Comparison of ENCODE assay signal across 30 cellular contexts in the genomic region with DNA sequence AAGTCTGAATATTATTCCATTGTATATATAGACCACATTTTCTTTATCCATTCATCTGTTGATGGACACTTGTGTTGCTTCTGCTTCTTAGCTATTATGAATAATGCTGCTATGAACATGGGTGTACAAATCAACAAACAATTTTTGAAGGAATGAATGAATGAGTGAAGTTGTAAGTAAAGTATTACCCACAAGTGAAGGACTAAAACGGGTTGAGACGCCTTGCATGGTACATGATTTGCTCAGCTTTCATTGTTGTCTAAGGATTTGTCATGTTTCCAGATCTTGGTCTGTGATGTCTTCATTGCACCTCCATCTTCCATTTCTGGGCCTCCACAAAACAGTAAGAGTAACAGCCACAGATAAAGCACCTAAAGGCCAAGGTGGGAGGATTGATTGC. TPM values are rescaled to one million over a fixed set of nuclear protein-coding genes. Genes with fewer than 3 reads are reported as not detected.
DNase-seq lines count a peak whose midpoint lies in the region; ATAC-seq and TF ChIP-seq lines count a peak whose summit lies in the region.
"Had no signal": no experiment of that assay in that cellular context is flagged by ENCODE, and none has a peak within 500 bp of the region (broad histone marks: within the 10 kb centered on the region; RNA-seq: fewer than 3 reads in every experiment).

No MANE protein-coding gene starts in this region.

- peaks cover 3% of the 10 kb centered on the region; the same call in 1 of the 2 replicates for H3K36me3 ChIP-seq in OCI-LY7 (ENCODE audit: insufficient read depth, low read length)
- H3K36me3 ChIP-seq: HAP-1 had no signal

- H3K27me3 Mint-ChIP-seq in central memory CD8-positive, alpha-beta T cell = no peaks in the 10 kb centered on the region
- H3K27me3 Mint-ChIP-seq in osteocyte (ENCODE audit: unreplicated experiment) = no peaks in the 10 kb centered on the region
- H3K27me3 Mint-ChIP-seq: activated CD4-positive, alpha-beta T cell treated with anti-CD3 and anti-CD28 coated beads, Interleukin-2, amount 10 ng/mL, durations not matched to agents 7 days and 5 days; brain; memory B cell; progenitor cell of endocrine pancreas had no signal

- H3K4me3 Mint-ChIP-seq in central memory CD8-positive, alpha-beta T cell = no peak overlapping the region
- no peak overlapping the region for H3K4me3 Mint-ChIP-seq in stimulated activated effector memory CD8-positive, alpha-beta T cell treated with anti-CD3 and anti-CD28 coated beads, Interleukin-12 subunit alpha, Interleukin-12 subunit beta, amount 100 ng/mL, for 72 hours
- no peak overlapping the region for H3K4me3 Mint-ChIP-seq in osteocyte (ENCODE audit: unreplicated experiment)
- H3K4me3 Mint-ChIP-seq: activated CD4-positive, alpha-beta T cell treated with anti-CD3 and anti-CD28 coated beads, Interleukin-2, amount 10 ng/mL, durations not matched to agents 7 days and 5 days; brain; memory B cell had no signal

- POLR2A ChIA-PET in OCI-LY7 (lab: Charles Lee) = interaction anchor here (0.5 to 1.4 kb wide), 2 partner anchors 12 to 20 kb away, joined by 3 read pairs; no protein-coding TSS in a partner anchor

- TSS peak; percentile 10 for BruUV-seq in OCI-LY7 (replicated peaks; lab: Mats Ljungman, UMichigan)

- peak overlapping the region; percentile 33 for H3K27ac Mint-ChIP-seq in central memory CD8-positive, alpha-beta T cell (ENCODE audit: low read depth)
- H3K27ac Mint-ChIP-seq in stimulated activated effector memory CD8-positive, alpha-beta T cell treated with anti-CD3 and anti-CD28 coated beads, Interleukin-12 subunit alpha, Interleukin-12 subunit beta, amount 100 ng/mL, for 72 hours = peak overlapping the region; percentile 6
- no peak overlapping the region for H3K27ac Mint-ChIP-seq in osteocyte (ENCODE audit: unreplicated experiment)
- H3K27ac Mint-ChIP-seq: activated CD4-positive, alpha-beta T cell treated with anti-CD3 and anti-CD28 coated beads, Interleukin-2, amount 10 ng/mL, durations not matched to agents 7 days and 5 days; brain; memory B cell; progenitor cell of endocrine pancreas had no signal

- ATAC-seq in GM18867 (IDR thresholded peaks at IDR 0.05; ENCODE audit: unreplicated experiment) = peak; percentile 10
- ATAC-seq in central memory CD8-positive, alpha-beta T cell (replicated peaks; ENCODE audit: extremely low read depth, poor library complexity, severe bottlenecking) = no peak
- ATAC-seq in stimulated activated effector memory CD8-positive, alpha-beta T cell treated with anti-CD3 and anti-CD28 coated beads, Interleukin-12 subunit alpha, Interleukin-12 subunit beta, amount 100 ng/mL, for 72 hours = no peak
- no peak for ATAC-seq in GM19463 (IDR thresholded peaks at IDR 0.05; ENCODE audit: unreplicated experiment)

- H2AFZ ChIP-seq in OCI-LY7 (ENCODE audit: low read length) = no peak overlapping the region

- H3K4me1 ChIP-seq in OCI-LY7 (ENCODE audit: insufficient read depth, low read length, poor library complexity, severe bottlenecking) = no peaks in the 10 kb centered on the region
- H3K4me1 ChIP-seq: HAP-1, sigmoid colon had no signal

- CTCF ChIA-PET in OCI-LY7 (lab: Charles Lee; ENCODE audit: unreplicated experiment) = interaction anchor here (0.6 kb wide), 1 partner anchor 489 kb away, joined by 3 read pairs; no protein-coding TSS in a partner anchor

- TF ChIP-seq CTCF in OCI-LY7 (conservative IDR thresholded peaks at IDR 0.05; ENCODE audit: low read length) = no peak
- no peak for TF ChIP-seq CTCF in osteocyte (IDR thresholded peaks at IDR 0.05)

- no peaks in the 10 kb centered on the region for H3K9me3 ChIP-seq in OCI-LY7 (ENCODE audit: low read length)
- H3K9me3 ChIP-seq: BLaER1, HAP-1, heart left ventricle, sigmoid colon, stomach had no signal

- no peaks in the 10 kb centered on the region for H3K9me2 ChIP-seq in OCI-LY7 (ENCODE audit: insufficient read depth, low read length)

- no peak overlapping the region for H3K27ac ChIP-seq in OCI-LY7 (ENCODE audit: low read depth, low read length, poor library complexity, severe bottlenecking)
- H3K27ac ChIP-seq: BLaER1, sigmoid colon, stomach had no signal

- H3K36me3 Mint-ChIP-seq in central memory CD8-positive, alpha-beta T cell (ENCODE audit: insufficient read depth) = peaks cover 6% of the 10 kb centered on the region
- H3K36me3 Mint-ChIP-seq in stimulated activated effector memory CD8-positive, alpha-beta T cell treated with anti-CD3 and anti-CD28 coated beads, Interleukin-12 subunit alpha, Interleukin-12 subunit beta, amount 100 ng/mL, for 72 hours = peaks cover 6% of the 10 kb centered on the region
- H3K36me3 Mint-ChIP-seq in osteocyte (ENCODE audit: unreplicated experiment) = peaks cover 20% of the 10 kb centered on the region

- intact Hi-C loops in OCI-LY7 (cut with micrococcal nuclease; ENCODE audit: unreplicated experiment) = no loop called here

- no peaks in the 10 kb centered on the region for H4K20me1 ChIP-seq in OCI-LY7 (ENCODE audit: insufficient read depth, low read length)
- H4K20me1 ChIP-seq: BLaER1 had no signal

- H3K79me2 ChIP-seq in OCI-LY7 (ENCODE audit: insufficient read depth, low read depth, low read length) = no peaks in the 10 kb centered on the region

- H3K9me3 Mint-ChIP-seq in central memory CD8-positive, alpha-beta T cell = no peaks in the 10 kb centered on the region
- H3K9me3 Mint-ChIP-seq in stimulated activated effector memory CD8-positive, alpha-beta T cell treated with anti-CD3 and anti-CD28 coated beads, Interleukin-12 subunit alpha, Interleukin-12 subunit beta, amount 100 ng/mL, for 72 hours = no peaks in the 10 kb centered on the region
- no peaks in the 10 kb centered on the region for H3K9me3 Mint-ChIP-seq in osteocyte (ENCODE audit: unreplicated experiment)
- H3K9me3 Mint-ChIP-seq: activated CD4-positive, alpha-beta T cell treated with anti-CD3 and anti-CD28 coated beads, Interleukin-2, amount 10 ng/mL, durations not matched to agents 7 days and 5 days; brain had no signal

- DNase-seq in OCI-LY7 (ENCODE audit: low spot score) (no peak), osteocyte (ENCODE audit: extremely low spot score, unreplicated experiment) (no peak), T-helper 9 cell (no peak)
- no peak for DNase-seq in central memory CD8-positive, alpha-beta T cell (ENCODE audit: low spot score in 2 of 2)
- no peak for DNase-seq in stimulated activated effector memory CD8-positive, alpha-beta T cell treated with anti-CD3 and anti-CD28 coated beads, Interleukin-12 subunit alpha, Interleukin-12 subunit beta, amount 100 ng/mL, for 72 hours (ENCODE audit: low spot score in 2 of 2)
- DNase-seq: activated CD4-positive, alpha-beta T cell treated with anti-CD3 and anti-CD28 coated beads, Interleukin-2, amount 10 ng/mL, durations not matched to agents 7 days and 5 days; activated naive CD4-positive, alpha-beta T cell treated with Interleukin-2 at 50 U/mL for 16 hours; activated T-cell treated with anti-CD3 and anti-CD28 coated beads, Interleukin-2, amount 50 U/mL, for 48 hours; COR-L47; DMS53; effector CD8-positive, alpha-beta T cell; GDM1; heart left ventricle; NCI-H1417; NCI-H2081 treated with DMSO at 0.1 percent for 48 hours; NCI-H345; NCI-H748 treated with DMSO at 0.1 percent for 48 hours; sigmoid colon; stimulated activated CD4-positive, alpha-beta T cell treated with anti-CD3 and anti-CD28 coated beads, Interleukin-15, amount 100 ng/mL, for 24 hours; stomach; T1000 had no signal

- no peak overlapping the region for H3K4me2 ChIP-seq in OCI-LY7 (ENCODE audit: low read length)
- H3K4me2 ChIP-seq: BLaER1 had no signal

- no peak overlapping the region for H3K4me3 ChIP-seq in OCI-LY7 (ENCODE audit: low read depth, low read length, poor library complexity, severe bottlenecking)
- H3K4me3 ChIP-seq: BLaER1, HAP-1, heart left ventricle, sigmoid colon, stomach had no signal

- no peaks in the 10 kb centered on the region for H3K4me1 Mint-ChIP-seq in central memory CD8-positive, alpha-beta T cell
- no peaks in the 10 kb centered on the region for H3K4me1 Mint-ChIP-seq in stimulated activated effector memory CD8-positive, alpha-beta T cell treated with anti-CD3 and anti-CD28 coated beads, Interleukin-12 subunit alpha, Interleukin-12 subunit beta, amount 100 ng/mL, for 72 hours
- no peaks in the 10 kb centered on the region for H3K4me1 Mint-ChIP-seq in osteocyte (ENCODE audit: unreplicated experiment)

RNA-seq across cellular contexts. Expression of a gene that starts 20.5 kb away (rescaled TPM):
- 21.6 and 25.8 TPM in 2 replicates for total RNA-seq in OCI-LY7 (2014; rRNA removed; shearing (Covaris generic))
- total RNA-seq in OCI-LY7 (2022) = 37.0 and 48.1 TPM in 2 replicates
- total RNA-seq in osteocyte = 23.2 and 25.9 TPM in 2 replicates

RNA-seq across cellular contexts. Expression of a gene that starts 20.8 kb away (rescaled TPM):
- total RNA-seq in OCI-LY7 (2014; rRNA removed; shearing (Covaris generic)) = 42.4 and 46.3 TPM in 2 replicates
- total RNA-seq in OCI-LY7 (2022) (74.6 and 86.1 TPM in 2 replicates), osteocyte (23.1 and 24.2 TPM in 2 replicates)

RNA-seq across cellular contexts. Expression of a gene that starts 32.1 kb away (rescaled TPM):
- 0.36 and 1.1 TPM in 2 replicates for total RNA-seq in OCI-LY7 (2014; rRNA removed; shearing (Covaris generic))
- total RNA-seq in OCI-LY7 (2022) (2.5 and 2.6 TPM in 2 replicates), osteocyte (0.08 and 0.30 TPM in 2 replicates)
- total RNA-seq: epithelial cell of proximal tubule, fibroblast of villous mesenchyme had no signal
